31 cellular contexts compared by ENCODE assay signal in genomic region chr6:148932208-148932607, GRCh38.
"Had no signal": no experiment of that assay in that cellular context is flagged by ENCODE, and none has a peak within 500 bp of the region (broad histone marks: within the 10 kb centered on the region; RNA-seq: fewer than 3 reads in every experiment).

No MANE protein-coding gene starts in this region.

- H3K36me3 Mint-ChIP-seq: naive thymus-derived CD4-positive, alpha-beta T cell; natural killer cell; type B pancreatic cell had no signal

- H3K4me3 Mint-ChIP-seq: naive thymus-derived CD4-positive, alpha-beta T cell; natural killer cell; nephron; neural progenitor cell; stimulated activated naive CD8-positive, alpha-beta T cell treated with anti-CD3 and anti-CD28 coated beads, Interleukin-15, amount 100 ng/mL, for 72 hours; type B pancreatic cell had no signal

- H3K36me3 ChIP-seq: neural progenitor cell, ovary, right lobe of liver, spleen, suprapubic skin, tibial artery, transverse colon, upper lobe of right lung, uterus had no signal

- H3K4me1 ChIP-seq: parathyroid adenoma, psoas muscle, right lobe of liver, testis, uterus had no signal

- H3K27me3 ChIP-seq: neural progenitor cell, ovary, right lobe of liver, spleen, suprapubic skin, testis, tibial artery, transverse colon, upper lobe of right lung, uterus had no signal

- H3K27me3 Mint-ChIP-seq: type B pancreatic cell had no signal

- H3K9me3 Mint-ChIP-seq: naive thymus-derived CD4-positive, alpha-beta T cell; natural killer cell; nephron; neural progenitor cell; stimulated activated naive CD8-positive, alpha-beta T cell treated with anti-CD3 and anti-CD28 coated beads, Interleukin-15, amount 100 ng/mL, for 72 hours; type B pancreatic cell had no signal

- H3K27ac ChIP-seq: neural progenitor cell, ovary, parathyroid adenoma, psoas muscle, right lobe of liver, spleen, suprapubic skin, testis, tibial artery, transverse colon, upper lobe of right lung, uterus had no signal

- H3K9me3 ChIP-seq: ovary, psoas muscle, right lobe of liver, spleen, suprapubic skin, testis, tibial artery, transverse colon, upper lobe of right lung, uterus had no signal

- ATAC-seq: naive thymus-derived CD4-positive, alpha-beta T cell; natural killer cell; right cardiac atrium; right lobe of liver; stimulated activated naive CD8-positive, alpha-beta T cell treated with anti-CD3 and anti-CD28 coated beads, Interleukin-15, amount 100 ng/mL, for 72 hours; stimulated activated naive CD8-positive, alpha-beta T cell treated with anti-CD3 and anti-CD28 coated beads, Interleukin-15, Interleukin-2, amounts not matched to agents 100 U/mL and 50 U/mL, for 24 hours; upper lobe of right lung had no signal

- H3K27ac Mint-ChIP-seq: naive thymus-derived CD4-positive, alpha-beta T cell; natural killer cell; nephron; neural progenitor cell; progenitor cell of endocrine pancreas; type B pancreatic cell had no signal

- H3K4me3 ChIP-seq: neural progenitor cell, ovary, psoas muscle, right lobe of liver, skin epidermis, smooth muscle cell, spleen, suprapubic skin, testis, tibial artery, transverse colon, upper lobe of right lung, uterus had no signal

- H3K4me1 Mint-ChIP-seq: naive thymus-derived CD4-positive, alpha-beta T cell; stimulated activated naive CD8-positive, alpha-beta T cell treated with anti-CD3 and anti-CD28 coated beads, Interleukin-15, amount 100 ng/mL, for 72 hours had no signal

- DNase-seq: naive thymus-derived CD4-positive, alpha-beta T cell; natural killer cell; occipital lobe; ovary; posterior cingulate gyrus; psoas muscle; right cardiac atrium; right lobe of liver; spleen; stimulated activated CD4-positive, alpha-beta T cell treated with anti-CD3 and anti-CD28 coated beads, Interleukin-12 subunit alpha, Interleukin-12 subunit beta, amount 100 ng/mL, for 4 hours; stimulated activated CD4-positive, alpha-beta T cell treated with anti-CD3 and anti-CD28 coated beads, Interleukin-1b, Interleukin-23, amount 100 ng/mL, for 48 hours; stimulated activated CD4-positive, alpha-beta T cell treated with anti-CD3 and anti-CD28 coated beads, Interleukin-4, amount 100 ng/mL, for 1 hour; stimulated activated CD4-positive, alpha-beta T cell treated with anti-CD3 and anti-CD28 coated beads, Interleukin-4, amount 100 ng/mL, for 4 hours; stimulated activated CD8-positive, alpha-beta memory T cell treated with anti-CD3 and anti-CD28 coated beads, Interleukin-4, amount 100 ng/mL, for 48 hours; stimulated activated naive CD4-positive, alpha-beta T cell; stimulated activated naive CD8-positive, alpha-beta T cell treated with anti-CD3 and anti-CD28 coated beads, Interleukin-15, amount 100 ng/mL, for 72 hours; stimulated activated naive CD8-positive, alpha-beta T cell treated with anti-CD3 and anti-CD28 coated beads, Interleukin-15, Interleukin-2, amounts not matched to agents 100 U/mL and 50 U/mL, for 24 hours; substantia nigra; testis; tibial artery; transverse colon; upper lobe of right lung; uterus had no signal
